Comparison of ENCODE assay signal across 8 cellular contexts in the genomic region with DNA sequence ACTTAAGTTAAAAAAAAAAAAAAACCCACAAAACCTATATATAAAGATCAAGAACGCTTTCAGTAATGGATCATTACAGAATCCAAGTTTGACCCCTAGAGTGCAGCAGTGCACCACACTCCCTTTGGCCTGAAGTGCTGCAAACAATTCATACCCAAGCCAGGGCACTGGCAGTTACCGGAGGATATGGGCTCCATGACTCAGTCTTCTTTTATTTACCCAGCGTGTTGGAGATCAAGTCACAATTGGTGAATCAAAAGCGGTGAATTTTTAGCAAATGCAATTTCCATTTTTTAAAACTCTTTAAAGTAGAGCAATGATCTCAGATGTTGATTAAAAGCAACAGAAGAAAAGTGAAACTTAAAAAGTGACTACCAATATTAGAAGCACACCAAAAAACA. TPM values are rescaled to one million over a fixed set of nuclear protein-coding genes. Genes with fewer than 3 reads are reported as not detected.
DNase-seq lines count a peak whose midpoint lies in the region; ATAC-seq lines count a peak whose summit lies in the region.

No MANE protein-coding gene starts in this region.

- H4K8ac ChIP-seq in mesendoderm (ENCODE audit: low read depth, low read length): no peak overlapping the region

- no peak overlapping the region for H3K18ac ChIP-seq in mesendoderm (ENCODE audit: low read length)

- WGBS in mesendoderm (ENCODE audit: extremely low coverage, insufficient coverage, low lambda C conversion rate): no CpG with 5 or more reads among the region's 4 CpGs

- no peaks in the 10 kb centered on the region for H3K79me1 ChIP-seq in mesendoderm (ENCODE audit: low read length)

- no peak overlapping the region for H4K5ac ChIP-seq in mesendoderm (ENCODE audit: low read length)

- H3K27me3 ChIP-seq in endocrine pancreas (ENCODE audit: control insufficient read depth, insufficient read depth, low read length): no peaks in the 10 kb centered on the region
- H3K27me3 ChIP-seq in mesendoderm (ENCODE audit: insufficient read depth, low read length, poor library complexity): no peaks in the 10 kb centered on the region

- no peak overlapping the region for H3K27ac ChIP-seq in mesendoderm (ENCODE audit: low read depth, low read length)

- H2AK5ac ChIP-seq in mesendoderm (ENCODE audit: low read length): no peak overlapping the region

- H3K9ac ChIP-seq in endocrine pancreas (ENCODE audit: control insufficient read depth, insufficient read depth, low read length) (no peak overlapping the region), mesendoderm (ENCODE audit: low read length) (no peak overlapping the region)

- H3K23ac ChIP-seq in mesendoderm (ENCODE audit: low read length): no peak overlapping the region

- H2BK15ac ChIP-seq in mesendoderm (replicated peaks; ENCODE audit: low read depth): no peak overlapping the region

- no peak overlapping the region for H3K4ac ChIP-seq in mesendoderm (ENCODE audit: low read depth, low read length)

- H3K56ac ChIP-seq in mesendoderm (ENCODE audit: low read length): no peak overlapping the region

- DNase-seq in GM03348 (ENCODE audit: low spot score) (peak; percentile 91), HK-2 (ENCODE audit: unreplicated experiment) (peak; percentile 68), NOMO-1 treated with DMSO at 0.1 percent for 48 hours (lab: John Stamatoyannopoulos, UW; ENCODE audit: unreplicated experiment) (peak; percentile 65), mesendoderm (peak; percentile 83)
- peak; percentile 17 to 50 (median 48) for DNase-seq in activated CD8-positive, alpha-beta memory T cell treated with anti-CD3 and anti-CD28 coated beads for 48 hours (ENCODE audit: low read depth in 2 of 3, low spot score in 2 of 3)
- DNase-seq in stimulated activated CD8-positive, alpha-beta memory T cell treated with anti-CD3 and anti-CD28 coated beads, Interleukin-15, amount 100 ng/mL, for 48 hours (ENCODE audit: low read depth in 2 of 2): peak; percentile 53 to 67

- H3K4me2 ChIP-seq in mesendoderm (ENCODE audit: low read length): no peak overlapping the region

- H3K79me2 ChIP-seq in mesendoderm (ENCODE audit: control insufficient read depth, insufficient read depth, low read length): no peaks in the 10 kb centered on the region

- no peak overlapping the region for H2BK120ac ChIP-seq in mesendoderm (ENCODE audit: low read depth, low read length)

- H3K9me3 ChIP-seq in endocrine pancreas (ENCODE audit: control insufficient read depth, low read length): no peaks in the 10 kb centered on the region

- H3K36me3 ChIP-seq in endocrine pancreas (ENCODE audit: control insufficient read depth, insufficient read depth, low read length) (no peaks in the 10 kb centered on the region), mesendoderm (ENCODE audit: control insufficient read depth, insufficient read depth, low read length) (no peaks in the 10 kb centered on the region)

- ATAC-seq in GM19328 (IDR thresholded peaks at IDR 0.05; ENCODE audit: unreplicated experiment): no peak

- peaks cover 8% of the 10 kb centered on the region for H3K4me1 ChIP-seq in endocrine pancreas (ENCODE audit: control insufficient read depth, insufficient read depth, low read length)
- no peaks in the 10 kb centered on the region for H3K4me1 ChIP-seq in mesendoderm (ENCODE audit: control insufficient read depth, low read depth, low read length)

- no peak overlapping the region for H2BK5ac ChIP-seq in mesendoderm (ENCODE audit: low read length)

- H3K4me3 ChIP-seq in endocrine pancreas (ENCODE audit: control insufficient read depth, insufficient read depth, low read length) (peak overlapping the region; percentile 68), mesendoderm (ENCODE audit: low read length) (no peak overlapping the region)

RNA-seq across cellular contexts. Expression of gene ZNF652, which starts 46.5 kb away (rescaled TPM):
- polyA plus RNA-seq in mesendoderm (2013, experiment 1 of 2): 13.3 TPM
- polyA plus RNA-seq in mesendoderm (2013, experiment 2 of 2): 12.8 TPM
